In genomic region chr7:21945374-21946227, GRCh38 we compare ENCODE assay signal across 7 cellular contexts. TPM values are rescaled to one million over a fixed set of nuclear protein-coding genes. Genes with fewer than 3 reads are reported as not detected.
DNase-seq lines count a peak whose midpoint lies in the region; ATAC-seq and TF ChIP-seq lines count a peak whose summit lies in the region.

Gene CDCA7L, minus strand, starts transcription at chr7:21945899. Its CDS starts 95 bp downstream, at chr7:21945804.

- H3K4me1 ChIP-seq in iPS-18a (ENCODE audit: control insufficient read depth, low read depth, low read length) (peaks cover 29% of the 10 kb centered on the region), skeletal muscle satellite cell (ENCODE audit: control insufficient read depth, insufficient read depth, low read length) (peaks cover 32% of the 10 kb centered on the region)

- H3K27ac Mint-ChIP-seq in T-helper 2 cell treated with Interferon-gamma antibody and Interleukin-4, amounts not matched to agents 5 μg/mL and 100 μg/mL, for 36 hours = peak within 1 kb of the TSS; percentile 85
- peak within 1 kb of the TSS; percentile 75 to 97 (median 83) for H3K27ac Mint-ChIP-seq in brain

- peak within 1 kb of the TSS; percentile 99 for H3K4me3 ChIP-seq in iPS-18a (ENCODE audit: low read length)
- peak within 1 kb of the TSS; percentile 95 for H3K4me3 ChIP-seq in skeletal muscle satellite cell (ENCODE audit: low read length)

- H3K36me3 ChIP-seq in iPS-18a (ENCODE audit: control insufficient read depth, low read depth, low read length) (no peaks in the 10 kb centered on the region), skeletal muscle satellite cell (ENCODE audit: insufficient read depth, low read length) (no peaks in the 10 kb centered on the region)

- no peaks in the 10 kb centered on the region for H3K9me3 Mint-ChIP-seq in T-helper 2 cell treated with Interferon-gamma antibody and Interleukin-4, amounts not matched to agents 5 μg/mL and 100 μg/mL, for 36 hours
- H3K9me3 Mint-ChIP-seq in brain = peaks cover 0 to 3% (median 0%) of the 10 kb centered on the region in 5 experiments

- peak within 1 kb of the TSS; percentile 67 for H3K27ac ChIP-seq in iPS-18a (ENCODE audit: low read length)

- H3K27me3 ChIP-seq in iPS-18a (ENCODE audit: control insufficient read depth, insufficient read depth, low read length) (no peaks in the 10 kb centered on the region), skeletal muscle satellite cell (ENCODE audit: control insufficient read depth, insufficient read depth, low read length) (no peaks in the 10 kb centered on the region)

- H3K27me3 Mint-ChIP-seq in T-helper 2 cell treated with Interferon-gamma antibody and Interleukin-4, amounts not matched to agents 5 μg/mL and 100 μg/mL, for 36 hours (ENCODE audit: low read depth) = peaks cover 14% of the 10 kb centered on the region
- peaks cover 9% of the 10 kb centered on the region for H3K27me3 Mint-ChIP-seq in brain

- H3K9me3 ChIP-seq in iPS-18a (ENCODE audit: control insufficient read depth, low read depth, low read length) = no peaks in the 10 kb centered on the region
- no peaks in the 10 kb centered on the region for H3K9me3 ChIP-seq in skeletal muscle satellite cell (replicated peaks; ENCODE audit: low read length)

- no peak for TF ChIP-seq CTCF in brain (conservative IDR thresholded peaks at IDR 0.05)

- ATAC-seq in GM18498 (IDR thresholded peaks at IDR 0.05; ENCODE audit: unreplicated experiment) = peak; percentile 89
- ATAC-seq in HG02763 (IDR thresholded peaks at IDR 0.05; ENCODE audit: unreplicated experiment) = peak; percentile 81

- peaks cover 59% of the 10 kb centered on the region for H3K4me1 Mint-ChIP-seq in T-helper 2 cell treated with Interferon-gamma antibody and Interleukin-4, amounts not matched to agents 5 μg/mL and 100 μg/mL, for 36 hours (ENCODE audit: low read depth)
- peaks cover 54% of the 10 kb centered on the region for H3K4me1 Mint-ChIP-seq in brain

- H3K9ac ChIP-seq in iPS-18a (ENCODE audit: low read length) = peak within 1 kb of the TSS; percentile 96
- peak within 1 kb of the TSS; percentile 90 for H3K9ac ChIP-seq in skeletal muscle satellite cell (ENCODE audit: low read depth, low read length)

- peak within 1 kb of the TSS; percentile 93 for H3K4me2 ChIP-seq in skeletal muscle satellite cell (ENCODE audit: low read length)

- peak within 1 kb of the TSS; percentile 92 for H3K4me3 Mint-ChIP-seq in T-helper 2 cell treated with Interferon-gamma antibody and Interleukin-4, amounts not matched to agents 5 μg/mL and 100 μg/mL, for 36 hours
- peak within 1 kb of the TSS; percentile 90 to 96 (median 93) for H3K4me3 Mint-ChIP-seq in brain

- H3K36me3 Mint-ChIP-seq in T-helper 2 cell treated with Interferon-gamma antibody and Interleukin-4, amounts not matched to agents 5 μg/mL and 100 μg/mL, for 36 hours (ENCODE audit: low read depth) = peaks cover 12% of the 10 kb centered on the region
- no peaks in the 10 kb centered on the region for H3K36me3 Mint-ChIP-seq in brain

- DNase-seq in NCI-H1105 treated with DMSO at 0.1 percent for 48 hours (lab: John Stamatoyannopoulos, UW) = peak; percentile 69
- DNase-seq in T-helper 2 cell treated with Interferon-gamma antibody and Interleukin-4, amounts not matched to agents 5 μg/mL and 100 μg/mL, for 36 hours (ENCODE audit: low spot score) = peak; percentile 72

RNA-seq across cellular contexts. Expression of gene CDCA7L, which starts in this region (rescaled TPM):
- 34.9 TPM for polyA plus RNA-seq in brain (ENCODE audit: insufficient read depth, low read depth, low replicate concordance)
- 29.7 and 37.0 TPM in 2 replicates for total RNA-seq in skeletal muscle satellite cell (2012; rRNA removed)

Comparison
In these comparisons a context has a peak if more than half of its experiments do, and no peak if none do; other contexts are left out.
1. Peak in every context shown above with its lines: DNase-seq, ATAC-seq, H3K4me3 ChIP-seq and H3K27ac ChIP-seq.